Comparison of ENCODE assay signal across 15 cellular contexts in the genomic region with DNA sequence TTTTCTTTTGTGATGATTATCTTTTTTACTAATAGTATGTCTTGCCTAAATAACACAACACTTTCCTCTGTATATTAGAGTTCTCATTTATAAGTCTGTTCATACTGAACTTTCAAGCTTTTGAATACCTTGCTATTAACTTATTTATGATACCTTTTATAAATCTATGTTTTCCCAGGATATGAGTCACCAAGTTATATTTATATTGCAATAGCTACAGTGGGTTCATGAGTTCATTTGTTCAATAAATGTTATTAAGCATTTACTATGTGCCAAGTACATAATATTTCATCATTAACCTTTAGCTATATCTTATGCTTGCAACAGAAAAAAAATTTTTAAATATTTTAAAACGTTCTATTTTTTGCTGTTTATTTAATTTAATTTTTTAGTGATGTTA. TPM values are rescaled to one million over a fixed set of nuclear protein-coding genes. Genes with fewer than 3 reads are reported as not detected.
DNase-seq lines count a peak whose midpoint lies in the region; ATAC-seq and TF ChIP-seq lines count a peak whose summit lies in the region.
"Had no signal": no experiment of that assay in that cellular context is flagged by ENCODE, and none has a peak within 500 bp of the region (broad histone marks: within the 10 kb centered on the region; RNA-seq: fewer than 3 reads in every experiment).

No MANE protein-coding gene starts in this region.

- H3K4me3 ChIP-seq in HCT116 (replicated peaks in 1 of 2; ENCODE audit: low read depth in 1 of 2, low read length in 2 of 2) (no peak overlapping the region), PC-9 (no peak overlapping the region), Karpas-422 (ENCODE audit: low read length) (no peak overlapping the region)
- H3K4me3 ChIP-seq: GM23248 had no signal

- H3K4me1 ChIP-seq in HCT116 (ENCODE audit: control insufficient read depth in 1 of 2, insufficient read depth in 2 of 2, low read length in 2 of 2) = peaks cover 0 to 23% of the 10 kb centered on the region in 2 experiments; a peak in 2 of 4 replicates
- H3K4me1 ChIP-seq in PC-9 (replicated peaks; ENCODE audit: insufficient read depth) = peaks cover 38% of the 10 kb centered on the region
- no peaks in the 10 kb centered on the region for H3K4me1 ChIP-seq in Karpas-422 (ENCODE audit: low read length)
- H3K4me1 ChIP-seq: BE2C had no signal

- TF ChIP-seq CTCF in HCT116 (IDR thresholded peaks at IDR 0.05 in 2 of 3, conservative IDR thresholded peaks at IDR 0.05 in 1 of 3; ENCODE audit: borderline replicate concordance in 1 of 3, insufficient read depth in 1 of 3, low read depth in 2 of 3, low read length in 2 of 3) = no peak
- no peak for TF ChIP-seq CTCF in PC-9 (conservative IDR thresholded peaks at IDR 0.05)

- peaks cover 22% of the 10 kb centered on the region for H3F3A ChIP-seq in PC-9 (ENCODE audit: insufficient read depth, low read depth)

- no peak overlapping the region for H3K9ac ChIP-seq in HCT116 (ENCODE audit: low read length)
- H3K9ac ChIP-seq in Karpas-422 (ENCODE audit: low read length) = no peak overlapping the region
- H3K9ac ChIP-seq: GM23248 had no signal

- no TSS peak for BruUV-seq in HCT116 (replicated peaks; lab: Mats Ljungman, UMichigan)
- BruUV-seq in PC-9 (replicated peaks; lab: Mats Ljungman, UMichigan) = no TSS peak

- no peak overlapping the region for H3K27ac ChIP-seq in HCT116 (ENCODE audit: low read depth, low read length)
- peak overlapping the region; percentile 59 for H3K27ac ChIP-seq in PC-9
- no peak overlapping the region for H3K27ac ChIP-seq in Karpas-422 (ENCODE audit: low read length)
- H3K27ac ChIP-seq: C4-2B, GM23248 had no signal

- H3K9me2 ChIP-seq in HCT116 (ENCODE audit: insufficient read depth) = no peaks in the 10 kb centered on the region
- no peaks in the 10 kb centered on the region for H3K9me2 ChIP-seq in PC-9 (ENCODE audit: insufficient read depth)
- H3K9me2 ChIP-seq in Karpas-422 (replicated peaks; ENCODE audit: insufficient read depth, low read length) = no peaks in the 10 kb centered on the region

- no peak for DNase-seq in HCT116 (ENCODE audit: low read depth, low spot score)
- DNase-seq in PC-9 = peak in 1 of 2 experiments; percentile 72
- DNase-seq in iris pigment epithelial cell (ENCODE audit: low read depth) = peak; percentile 51
- no peak for DNase-seq in Karpas-422
- no peak for DNase-seq in cardiac septum (ENCODE audit: low spot score)
- no peak for DNase-seq in NCI-H1436 (lab: John Stamatoyannopoulos, UW)
- no peak for DNase-seq in activated CD8-positive, alpha-beta memory T cell treated with anti-CD3 and anti-CD28 coated beads for 24 hours
- DNase-seq: BE2C; CD4-positive, alpha-beta memory T cell; COR-L47; GM23248 had no signal

- CTCF ChIA-PET in HCT116 (lab: Charles Lee) (interaction anchor here (0.8 to 2.1 kb wide), 3 partner anchors 11 to 82 kb away, joined by 3 to 6 read pairs (median 3); no protein-coding TSS in a partner anchor), PC-9 (lab: Charles Lee) (interaction anchor here (0.7 kb wide), 3 partner anchors 46 to 1033 kb away, joined by 3 to 7 read pairs (median 6); no protein-coding TSS in a partner anchor)

- no peak overlapping the region for H3K4me2 ChIP-seq in HCT116 (ENCODE audit: low read length)
- peak overlapping the region; percentile 43 for H3K4me2 ChIP-seq in PC-9
- no peak overlapping the region for H3K4me2 ChIP-seq in Karpas-422 (ENCODE audit: low read depth, low read length, poor library complexity, severe bottlenecking)

- H3K27me3 ChIP-seq in HCT116 (ENCODE audit: insufficient read depth, low read length) (0 out of 2 replicates have a peak, but pooled peaks cover 6% of the 10 kb centered on the region), PC-9 (ENCODE audit: insufficient read depth, low read depth) (no peaks in the 10 kb centered on the region), Karpas-422 (ENCODE audit: low read length) (no peaks in the 10 kb centered on the region)

- TF ChIP-seq RAD21 in HCT116 (IDR thresholded peaks at IDR 0.05; ENCODE audit: low read depth) = no peak

- POLR2A ChIA-PET in HCT116 (lab: Charles Lee) = no interaction called here
- POLR2A ChIA-PET in PC-9 (lab: Charles Lee; ENCODE audit: unreplicated experiment) = interaction anchor here (0.6 kb wide), 1 partner anchor 43 kb away, joined by 4 read pairs; no protein-coding TSS in a partner anchor

- no peak for ATAC-seq in HCT116

- no peak for TF ChIP-seq POLR2A in HCT116 (IDR thresholded peaks at IDR 0.05; ENCODE audit: borderline replicate concordance, extremely low read depth, insufficient read depth, insufficient read length)

- H2AFZ ChIP-seq in HCT116 (ENCODE audit: low read depth, low read length, poor library complexity, severe bottlenecking) (peak overlapping the region; percentile 70), PC-9 (no peak overlapping the region), Karpas-422 (ENCODE audit: low read length) (no peak overlapping the region)
- H2AFZ ChIP-seq: GM23248 had no signal

- RAD21 ChIA-PET in HCT116 (lab: Charles Lee; ENCODE audit: low non-redundant PET in 1 of 2, low total read pairs in 2 of 2, uncharacterized antibody in 2 of 2, unreplicated experiment in 2 of 2) = no interaction called here

- intact Hi-C loops in HCT116 (cut with micrococcal nuclease) = no loop called here
- intact Hi-C loops in PC-9 (cut with micrococcal nuclease; ENCODE audit: unreplicated experiment) = no loop called here
- intact Hi-C loops in cardiac septum (cut with DNase I) = no loop called here

- H3K9me3 ChIP-seq in HCT116 (ENCODE audit: control insufficient read depth in 1 of 2, insufficient read depth in 1 of 2, low read depth in 1 of 2, low read length in 2 of 2) = no peaks in the 10 kb centered on the region
- no peaks in the 10 kb centered on the region for H3K9me3 ChIP-seq in PC-9 (ENCODE audit: insufficient read depth, low read depth)
- H3K9me3 ChIP-seq in Karpas-422 (ENCODE audit: low read length) = no peaks in the 10 kb centered on the region
- H3K9me3 ChIP-seq: BE2C had no signal

- no peaks in the 10 kb centered on the region for H3K79me2 ChIP-seq in HCT116 (ENCODE audit: insufficient read depth, low read length)
- H3K79me2 ChIP-seq in PC-9 (ENCODE audit: low read depth) = no peaks in the 10 kb centered on the region
- H3K79me2 ChIP-seq in Karpas-422 (ENCODE audit: low read length) = no peaks in the 10 kb centered on the region

- H3K36me3 ChIP-seq in HCT116 (ENCODE audit: control insufficient read depth in 1 of 2, insufficient read depth in 2 of 2, low read length in 2 of 2) = no peaks in the 10 kb centered on the region
- H3K36me3 ChIP-seq in PC-9 (ENCODE audit: low read depth) = no peaks in the 10 kb centered on the region
- H3K36me3 ChIP-seq in Karpas-422 (ENCODE audit: insufficient read depth, low read length) = no peaks in the 10 kb centered on the region
- H3K36me3 ChIP-seq: BE2C had no signal

- no peaks in the 10 kb centered on the region for H4K20me1 ChIP-seq in HCT116 (ENCODE audit: insufficient read depth)
- no peaks in the 10 kb centered on the region for H4K20me1 ChIP-seq in PC-9 (ENCODE audit: insufficient read depth)
- H4K20me1 ChIP-seq in Karpas-422 (ENCODE audit: insufficient read depth, low read depth, low read length) = no peaks in the 10 kb centered on the region

TF ChIP-seq in HCT116, 20 proteins besides CTCF, POLR2A, EP300 and RAD21:
- no peak for TF ChIP-seq POLR2AphosphoS5 (IDR thresholded peaks at IDR 0.05; ENCODE audit: low read depth, low read length)
- peak; percentile 25; the same call in 1 of the 2 replicates for TF ChIP-seq FOSL1 (IDR thresholded peaks at IDR 0.05; ENCODE audit: low read depth)

RNA-seq across cellular contexts. Expression of a gene that starts 18.3 kb away (rescaled TPM):
- total RNA-seq in HCT116 (2021; ENCODE audit: unreplicated experiment) (0.47 TPM), PC-9 (2021) (0.15 TPM in 1 of 2 replicates, not detected in the other), cardiac septum (not detected)
- 0.56 and 0.94 TPM in 2 replicates for polyA plus RNA-seq in HCT116 (2012)
- total RNA-seq in Karpas-422 (2014; rRNA removed; shearing (Covaris generic); ENCODE audit: low replicate concordance) = not detected in 2 replicates
- total RNA-seq: CD4-positive, alpha-beta memory T cell; GM23248 had no signal
- polyA plus RNA-seq: AG04450, GM23248, IgD-negative memory B cell had no signal

RNA-seq across cellular contexts. Expression of a gene that starts 28.3 kb away (rescaled TPM):
- total RNA-seq in HCT116 (2021; ENCODE audit: unreplicated experiment) (0.20 TPM), PC-9 (2021) (0.65 and 0.80 TPM in 2 replicates), cardiac septum (0.19 TPM)
- polyA plus RNA-seq in HCT116 (2012) = 0.21 and 0.34 TPM in 2 replicates
- total RNA-seq in Karpas-422 (2014; rRNA removed; shearing (Covaris generic); ENCODE audit: low replicate concordance) = 0.11 TPM in 1 of 2 replicates, not detected in the other
- polyA plus RNA-seq: CD4-positive, alpha-beta memory T cell had no signal

RNA-seq across cellular contexts. Expression of a gene that starts 46.1 kb away (rescaled TPM):
- total RNA-seq in HCT116 (2021; ENCODE audit: unreplicated experiment) (64.1 TPM), PC-9 (2021) (52.7 and 67.2 TPM in 2 replicates), cardiac septum (12.6 TPM)
- 21.4 and 22.9 TPM in 2 replicates for polyA plus RNA-seq in HCT116 (2012)
- 22.3 and 23.4 TPM in 2 replicates for total RNA-seq in Karpas-422 (2014; rRNA removed; shearing (Covaris generic); ENCODE audit: low replicate concordance)

RNA-seq across cellular contexts. Expression of a gene that starts 46.9 kb away (rescaled TPM):
- total RNA-seq in HCT116 (2021; ENCODE audit: unreplicated experiment) (144 TPM), PC-9 (2021) (145 and 167 TPM in 2 replicates), cardiac septum (126 TPM)
- 188 and 199 TPM in 2 replicates for polyA plus RNA-seq in HCT116 (2012)
- 9.2 and 12.0 TPM in 2 replicates for total RNA-seq in Karpas-422 (2014; rRNA removed; shearing (Covaris generic); ENCODE audit: low replicate concordance)

RNA-seq across cellular contexts. Expression of a gene that starts 49.5 kb away (rescaled TPM):
- total RNA-seq in HCT116 (2021; ENCODE audit: unreplicated experiment) (9.9 TPM), PC-9 (2021) (89.7 and 131 TPM in 2 replicates), cardiac septum (6.9 TPM)
- 4.1 and 5.3 TPM in 2 replicates for polyA plus RNA-seq in HCT116 (2012)
- not detected in 2 replicates for total RNA-seq in Karpas-422 (2014; rRNA removed; shearing (Covaris generic); ENCODE audit: low replicate concordance)
- total RNA-seq: Daoy, GM23248 had no signal
- polyA plus RNA-seq: AG04450, GM23248, IgD-negative memory B cell had no signal
